ENCODE assay signal across 23 cellular contexts in genomic region chr2:26559044-26559405, GRCh38.
"Had no signal": no experiment of that assay in that cellular context is flagged by ENCODE, and none has a peak within 500 bp of the region (broad histone marks: within the 10 kb centered on the region; RNA-seq: fewer than 3 reads in every experiment).

No MANE protein-coding gene starts in this region.

- DNase-seq: activated CD4-positive, alpha-beta T cell treated with anti-CD3 and anti-CD28 coated beads, Interleukin-2, amount 10 ng/mL, durations not matched to agents 24 days and 14 days; activated CD4-positive, CD25-positive, alpha-beta regulatory T cell; activated CD8-positive, alpha-beta memory T cell treated with anti-CD3 and anti-CD28 coated beads, Interleukin-2, amount 10 ng/mL, durations not matched to agents 7 days and 5 days; activated CD8-positive, alpha-beta T cell treated with anti-CD3 and anti-CD28 coated beads for 36 hours; activated naive CD4-positive, alpha-beta T cell treated with anti-CD3 and anti-CD28 coated beads for 36 hours; activated naive CD8-positive, alpha-beta T cell treated with anti-CD3 and anti-CD28 coated beads, Interleukin-2, amount 50 U/mL, for 24 hours; activated T-cell treated with anti-CD3 and anti-CD28 coated beads, Interleukin-2, amount 50 U/mL, for 4 hours; body of pancreas; central memory CD4-positive, alpha-beta T cell; dermis blood vessel endothelial cell; effector memory CD4-positive, alpha-beta T cell; ovary; stimulated activated CD4-positive, alpha-beta T cell treated with anti-CD3 and anti-CD28 coated beads, Interleukin-1b, Interleukin-23, amount 100 ng/mL, for 48 hours; T1000 had no signal

- H3K27ac Mint-ChIP-seq: activated CD4-positive, alpha-beta T cell treated with anti-CD3 and anti-CD28 coated beads, Interleukin-2, amount 10 ng/mL, durations not matched to agents 24 days and 14 days; activated CD8-positive, alpha-beta memory T cell treated with anti-CD3 and anti-CD28 coated beads, Interleukin-2, amount 10 ng/mL, durations not matched to agents 7 days and 5 days; activated CD8-positive, alpha-beta T cell treated with anti-CD3 and anti-CD28 coated beads for 36 hours; activated naive CD4-positive, alpha-beta T cell treated with anti-CD3 and anti-CD28 coated beads for 36 hours; activated naive CD8-positive, alpha-beta T cell treated with anti-CD3 and anti-CD28 coated beads, Interleukin-2, amount 50 U/mL, for 24 hours; activated T-helper 2 cell treated with anti-CD3 and anti-CD28 coated beads, Interferon-gamma antibody, Interleukin-2, Interleukin-4, amounts not matched to agents 10 μg/mL and 5 μg/mL and 100 μg/mL, durations not matched to agents 14 hours and 24 hours and 36 hours; memory B cell; stimulated activated naive CD8-positive, alpha-beta T cell treated with anti-CD3 and anti-CD28 coated beads, Interleukin-15, Interleukin-2, amounts not matched to agents 100 ng/mL and 50 ng/mL, for 24 hours; T-helper 1 cell treated with Interleukin-12 subunit alpha and Interleukin-12 subunit beta and Interleukin-4 antibody, amounts not matched to agents 30 μg/mL and 1 μg/mL, for 36 hours had no signal

- H3K4me3 Mint-ChIP-seq: activated CD4-positive, alpha-beta T cell treated with anti-CD3 and anti-CD28 coated beads, Interleukin-2, amount 10 ng/mL, durations not matched to agents 24 days and 14 days; activated CD8-positive, alpha-beta memory T cell treated with anti-CD3 and anti-CD28 coated beads, Interleukin-2, amount 10 ng/mL, durations not matched to agents 7 days and 5 days; activated CD8-positive, alpha-beta T cell treated with anti-CD3 and anti-CD28 coated beads for 36 hours; activated naive CD4-positive, alpha-beta T cell treated with anti-CD3 and anti-CD28 coated beads for 36 hours; activated naive CD8-positive, alpha-beta T cell treated with anti-CD3 and anti-CD28 coated beads, Interleukin-2, amount 50 U/mL, for 24 hours; activated T-cell treated with anti-CD3 and anti-CD28 coated beads, Interleukin-2, amount 50 U/mL, for 4 hours; memory B cell; neural crest cell; stimulated activated naive CD8-positive, alpha-beta T cell treated with anti-CD3 and anti-CD28 coated beads, Interleukin-15, Interleukin-2, amounts not matched to agents 100 ng/mL and 50 ng/mL, for 24 hours; T-helper 1 cell treated with Interleukin-12 subunit alpha and Interleukin-12 subunit beta and Interleukin-4 antibody, amounts not matched to agents 30 μg/mL and 1 μg/mL, for 36 hours had no signal

- H3K27ac ChIP-seq: body of pancreas, esophagus muscularis mucosa, ovary, prostate gland, tibial artery had no signal

- H3K27me3 ChIP-seq: body of pancreas, ovary had no signal

- H3K4me3 ChIP-seq: body of pancreas, esophagus muscularis mucosa, mucosa of descending colon, ovary, prostate gland, tibial artery had no signal

- H3K9me3 Mint-ChIP-seq: activated CD4-positive, alpha-beta T cell treated with anti-CD3 and anti-CD28 coated beads, Interleukin-2, amount 10 ng/mL, durations not matched to agents 24 days and 14 days; activated CD8-positive, alpha-beta T cell treated with anti-CD3 and anti-CD28 coated beads for 36 hours; activated naive CD4-positive, alpha-beta T cell treated with anti-CD3 and anti-CD28 coated beads for 36 hours; activated naive CD8-positive, alpha-beta T cell treated with anti-CD3 and anti-CD28 coated beads, Interleukin-2, amount 50 U/mL, for 24 hours; activated T-cell treated with anti-CD3 and anti-CD28 coated beads, Interleukin-2, amount 50 U/mL, for 4 hours; activated T-helper 2 cell treated with anti-CD3 and anti-CD28 coated beads, Interferon-gamma antibody, Interleukin-2, Interleukin-4, amounts not matched to agents 10 μg/mL and 5 μg/mL and 100 μg/mL, durations not matched to agents 14 hours and 24 hours and 36 hours; memory B cell; stimulated activated naive CD8-positive, alpha-beta T cell treated with anti-CD3 and anti-CD28 coated beads, Interleukin-15, Interleukin-2, amounts not matched to agents 100 ng/mL and 50 ng/mL, for 24 hours; T-helper 1 cell treated with Interleukin-12 subunit alpha and Interleukin-12 subunit beta and Interleukin-4 antibody, amounts not matched to agents 30 μg/mL and 1 μg/mL, for 36 hours had no signal

- H3K36me3 Mint-ChIP-seq: activated CD8-positive, alpha-beta memory T cell treated with anti-CD3 and anti-CD28 coated beads, Interleukin-2, amount 10 ng/mL, durations not matched to agents 7 days and 5 days; memory B cell had no signal

- H3K36me3 ChIP-seq: esophagus muscularis mucosa, ovary, prostate gland, tibial artery had no signal

- H3K9me3 ChIP-seq: body of pancreas, esophagus muscularis mucosa, mucosa of descending colon, ovary, prostate gland, tibial artery had no signal

- ATAC-seq: activated CD8-positive, alpha-beta memory T cell treated with anti-CD3 and anti-CD28 coated beads, Interleukin-2, amount 10 ng/mL, durations not matched to agents 7 days and 5 days; activated CD8-positive, alpha-beta T cell treated with anti-CD3 and anti-CD28 coated beads for 36 hours; activated naive CD8-positive, alpha-beta T cell treated with anti-CD3 and anti-CD28 coated beads, Interleukin-2, amount 50 U/mL, for 24 hours; activated T-cell treated with anti-CD3 and anti-CD28 coated beads, Interleukin-2, amount 50 U/mL, for 4 hours; body of pancreas; mucosa of descending colon had no signal
